In genomic region chr10:124916585-124917167, GRCh38 we compare ENCODE assay signal across 8 cellular contexts. TPM values are rescaled to one million over a fixed set of nuclear protein-coding genes. Genes with fewer than 3 reads are reported as not detected.
DNase-seq lines count a peak whose midpoint lies in the region; ATAC-seq and TF ChIP-seq lines count a peak whose summit lies in the region.

No MANE protein-coding gene starts in this region.

- peak overlapping the region; percentile 75 to 89 for H3K9ac ChIP-seq in colonic mucosa (ENCODE audit: low read depth in 2 of 2, low read length in 2 of 2)

- H3K27ac ChIP-seq in colonic mucosa (peak overlapping the region; percentile 95), layer of hippocampus (ENCODE audit: low read depth, low read length) (peak overlapping the region; percentile 93)

- H3K27me3 ChIP-seq in BE2C (no peaks in the 10 kb centered on the region), colonic mucosa (no peaks in the 10 kb centered on the region), layer of hippocampus (ENCODE audit: control insufficient read depth, insufficient read depth, low read length) (no peaks in the 10 kb centered on the region)

- H3K36me3 ChIP-seq in BE2C = no peaks in the 10 kb centered on the region; the same call in 1 of the 2 replicates
- H3K36me3 ChIP-seq in colonic mucosa = no peaks in the 10 kb centered on the region

- TF ChIP-seq CTCF in BE2C (IDR thresholded peaks at IDR 0.05; ENCODE audit: low read depth, low read length) (no peak), colonic mucosa (IDR thresholded peaks at IDR 0.05) (no peak)

- H3K4me1 ChIP-seq in BE2C = no peaks in the 10 kb centered on the region; the same call in 1 of the 2 replicates
- peaks cover 4% of the 10 kb centered on the region for H3K4me1 ChIP-seq in colonic mucosa

- intact Hi-C loops in colonic mucosa (cut with DNase I) = no loop called here

- peak; percentile 94 for ATAC-seq in HG03439 (IDR thresholded peaks at IDR 0.05; ENCODE audit: unreplicated experiment)

- DNase-seq in BE2C = peak; percentile 98
- DNase-seq in GM19238 (ENCODE audit: insufficient read length, low spot score) = peak; percentile 99
- peak; percentile 48 to 78 for DNase-seq in NCI-H524 (lab: John Stamatoyannopoulos, UW)
- peak; percentile 98 for DNase-seq in activated CD4-positive, alpha-beta T cell treated with anti-CD3 and anti-CD28 coated beads for 48 hours
- peak; percentile 97 for DNase-seq in colonic mucosa
- DNase-seq in stimulated activated CD4-positive, alpha-beta T cell treated with anti-CD3 and anti-CD28 coated beads, Interleukin-1b, Interleukin-23, amount 100 ng/mL, for 24 hours (ENCODE audit: low read depth in 4 of 4, low spot score in 1 of 4) = peak; percentile 93 to 97 (median 96)

- no peaks in the 10 kb centered on the region for H3K9me3 ChIP-seq in BE2C
- H3K9me3 ChIP-seq in colonic mucosa = no peaks in the 10 kb centered on the region

- H3K4me3 ChIP-seq in BE2C (ENCODE audit: low read depth, low read length) (peak overlapping the region; percentile 80), colonic mucosa (peak overlapping the region; percentile 85)

RNA-seq across cellular contexts. Expression of gene ZRANB1, which starts 25.2 kb away (rescaled TPM):
- 19.4 TPM for polyA plus RNA-seq in BE2C (2012; ENCODE audit: insufficient read depth, insufficient read length, low read depth)
- 10 to 100 TPM in 1 of 2 donors, 1 to 10 TPM in 1; 8.4 to 13.1 TPM for total RNA-seq in colonic mucosa

Comparison
In these comparisons a context has a peak if more than half of its experiments do, and no peak if none do; other contexts are left out.
1. Peak in every context shown above with its lines: DNase-seq, ATAC-seq, H3K4me3 ChIP-seq and H3K27ac ChIP-seq.